Comparison of ENCODE assay signal across 1 cellular context in the genomic region with DNA sequence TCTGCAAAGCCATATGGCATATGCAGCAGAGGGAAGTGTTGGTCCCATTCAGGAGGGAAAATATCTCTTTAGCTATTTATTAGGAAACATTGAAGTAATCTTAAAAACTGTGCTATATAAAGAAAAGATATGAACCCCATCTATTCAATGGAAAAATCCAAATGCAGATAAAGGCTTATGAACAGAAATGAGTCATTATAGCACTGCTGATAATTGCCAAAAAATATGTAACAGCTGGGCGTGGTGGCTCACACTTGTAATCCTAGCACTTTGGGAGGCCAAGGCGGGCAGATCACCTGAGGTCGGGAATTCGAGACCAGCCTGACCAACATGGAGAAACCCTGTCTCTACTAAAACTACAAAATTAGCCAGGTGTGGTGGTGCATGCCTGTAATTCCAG. TPM values are rescaled to one million over a fixed set of nuclear protein-coding genes. Genes with fewer than 3 reads are reported as not detected.
"Had no signal": no experiment of that assay in that cellular context is flagged by ENCODE, and none has a peak within 500 bp of the region (broad histone marks: within the 10 kb centered on the region; RNA-seq: fewer than 3 reads in every experiment).

No MANE protein-coding gene starts in this region.

RNA-seq across cellular contexts. Expression of gene PTPN3, which starts 11.9 kb away (rescaled TPM):
- polyA plus RNA-seq: immature natural killer cell had no signal
